ENCODE assay signal across 8 cellular contexts in genomic region chr6:34393191-34393967, GRCh38. TPM values are rescaled to one million over a fixed set of nuclear protein-coding genes. Genes with fewer than 3 reads are reported as not detected.
DNase-seq lines count a peak whose midpoint lies in the region; ATAC-seq and TF ChIP-seq lines count a peak whose summit lies in the region.

No MANE protein-coding gene starts in this region.

- H3K27me3 ChIP-seq in psoas muscle (ENCODE audit: insufficient read depth in 3 of 3, low read length in 2 of 3) = no peaks in the 10 kb centered on the region

- WGBS in psoas muscle, 3 donors = 30 to 51% (median 34%) methylated on average over 16 of the region's 16 CpGs

- peak overlapping the region; percentile 77 for H3K9ac ChIP-seq in SK-N-MC (ENCODE audit: insufficient read length)

- peaks cover 40% of the 10 kb centered on the region for H3K4me1 ChIP-seq in psoas muscle

- intact Hi-C loops in psoas muscle (cut with DNase I) = loop anchor here (2.0 to 5.0 kb wide), 3 partner anchors 66 to 145 kb away; partner anchors contain the start of gene SMIM29 (in 2 of the 2)

- ATAC-seq in psoas muscle (no peak), GM18519 (IDR thresholded peaks at IDR 0.05; ENCODE audit: low FRiP score, unreplicated experiment) (no peak)

- H3K27ac ChIP-seq in SK-N-MC (0 out of 2 replicates have a peak overlapping the region, but pooled peaks have one; percentile 36), psoas muscle (peak overlapping the region; percentile 98)

- H3K9me3 ChIP-seq in SK-N-MC (ENCODE audit: low read depth, low read length) (no peaks in the 10 kb centered on the region; the same call in 1 of the 2 replicates), psoas muscle (peaks cover 9% of the 10 kb centered on the region)

- H3K4me3 ChIP-seq in SK-N-MC (peak overlapping the region; percentile 86), fibroblast of the aortic adventitia (ENCODE audit: low read depth, low read length) (peak overlapping the region; percentile 81), psoas muscle (peak overlapping the region; percentile 76)

- DNase-seq in NCI-H526 (lab: John Stamatoyannopoulos, UW) (peak; percentile 28 to 48), NCI-H526 treated with DMSO at 0.1 percent for 48 hours (lab: John Stamatoyannopoulos, UW) (no peak), SK-N-MC (ENCODE audit: low read depth, low spot score) (no peak), fibroblast of the aortic adventitia (ENCODE audit: low read depth) (no peak), psoas muscle (no peak), NCI-H524 treated with DMSO at 0.1 percent for 48 hours (lab: John Stamatoyannopoulos, UW) (no peak)
- no peak for DNase-seq in stimulated activated CD4-positive, alpha-beta T cell treated with anti-CD3 and anti-CD28 coated beads, Interleukin-4, amount 100 ng/mL, for 24 hours

- TF ChIP-seq CTCF in fibroblast of the aortic adventitia (IDR thresholded peaks at IDR 0.05; ENCODE audit: insufficient read depth, low read length) (no peak), psoas muscle (IDR thresholded peaks at IDR 0.05) (no peak)

- no peaks in the 10 kb centered on the region for H3K36me3 ChIP-seq in SK-N-MC (ENCODE audit: insufficient read depth, low read length)
- no peaks in the 10 kb centered on the region for H3K36me3 ChIP-seq in psoas muscle (ENCODE audit: insufficient read depth in 1 of 2, low read depth in 1 of 2)

RNA-seq across cellular contexts. Expression of gene NUDT3, which starts 0.9 kb away (rescaled TPM):
- total RNA-seq in fibroblast of the aortic adventitia (ENCODE audit: low replicate concordance) = 24.4 and 34.6 TPM in 2 replicates
- total RNA-seq in psoas muscle = 10 to 100 TPM; 33.3 to 70.5 (median 50.6) TPM
- polyA plus RNA-seq in psoas muscle = 10 to 100 TPM; 10.6 to 19.9 (median 17.9) TPM

RNA-seq across cellular contexts. Expression of gene RPS10, which starts 32.5 kb away (rescaled TPM):
- 1,593 and 2,945 TPM in 2 replicates for total RNA-seq in fibroblast of the aortic adventitia (ENCODE audit: low replicate concordance)
- 100 to 1,000 TPM; 601 to 836 (median 791) TPM for total RNA-seq in psoas muscle
- polyA plus RNA-seq in psoas muscle = 1,000 to 10,000 TPM; 1,402 to 2,522 (median 1,825) TPM

Comparison
In these comparisons a context has a peak if more than half of its experiments do, and no peak if none do; other contexts are left out.
1. DNase-seq: peak in NCI-H526 (2 of 2); none in NCI-H526 treated with DMSO at 0.1 percent for 48 hours (single experiment), SK-N-MC (single experiment), fibroblast of the aortic adventitia (single experiment), psoas muscle (0 of 2), NCI-H524 treated with DMSO at 0.1 percent for 48 hours (single experiment) and stimulated activated CD4-positive, alpha-beta T cell treated with anti-CD3 and anti-CD28 coated beads, Interleukin-4, amount 100 ng/mL, for 24 hours (single experiment).
2. Peak in every context shown above with its lines, with median percentiles within 50 percentile points of each other: H3K4me3 ChIP-seq.